14 cellular contexts compared by ENCODE assay signal in genomic region chr6:33994198-33995045, GRCh38.
DNase-seq lines count a peak whose midpoint lies in the region; ATAC-seq and TF ChIP-seq lines count a peak whose summit lies in the region.
"Had no signal": no experiment of that assay in that cellular context is flagged by ENCODE, and none has a peak within 500 bp of the region (broad histone marks: within the 10 kb centered on the region; RNA-seq: fewer than 3 reads in every experiment).

No MANE protein-coding gene starts in this region.

- CTCF ChIA-PET in HEK293 (lab: Yijun Ruan, JAX), result no interaction called here

- no peaks in the 10 kb centered on the region for H3K36me3 ChIP-seq in H7 (replicated peaks; ENCODE audit: control insufficient read depth, insufficient read depth, low read length)
- H3K36me3 ChIP-seq in HEK293 (ENCODE audit: control insufficient read depth in 2 of 2, insufficient read depth in 1 of 2, low read length in 2 of 2), result no peaks in the 10 kb centered on the region
- H3K36me3 ChIP-seq: BLaER1 had no signal

- no peak overlapping the region for H3K4me3 Mint-ChIP-seq in nephron

- peaks cover 49% of the 10 kb centered on the region for H3K4me1 Mint-ChIP-seq in nephron

- TF ChIP-seq CTCF in HEK293 (tag by site-specific recombination; IDR thresholded peaks at IDR 0.05) (no peak), nephron (IDR thresholded peaks at IDR 0.05; ENCODE audit: unreplicated experiment in 3 of 3) (no peak)

- H3K4me1 ChIP-seq in HEK293 (ENCODE audit: control insufficient read depth, insufficient read depth, low read length), result peaks cover 4% of the 10 kb centered on the region; the same call in 1 of the 2 replicates
- H3K4me1 ChIP-seq: BLaER1 had no signal

- POLR2A ChIA-PET in HEK293 (lab: Yijun Ruan, JAX), result no interaction called here

- H3K27me3 Mint-ChIP-seq in nephron (ENCODE audit: low read depth), result peaks cover 6% of the 10 kb centered on the region

- no peaks in the 10 kb centered on the region for H3K36me3 Mint-ChIP-seq in nephron (ENCODE audit: low read depth)

- H3K27me3 ChIP-seq in H7 (ENCODE audit: control insufficient read depth, insufficient read depth, low read length), result peaks cover 3% of the 10 kb centered on the region
- H3K27me3 ChIP-seq: BLaER1 had no signal

- H3K4me3 ChIP-seq in H7 (ENCODE audit: insufficient read depth, low read depth, low read length) (no peak overlapping the region), HEK293 (ENCODE audit: low read depth, low read length) (no peak overlapping the region)
- H3K4me3 ChIP-seq: BLaER1, PC-9 had no signal

- no peak overlapping the region for H3K27ac ChIP-seq in HEK293 (ENCODE audit: extremely low read depth, low read depth, low read length)
- H3K27ac ChIP-seq: BLaER1, PC-9 had no signal

- ATAC-seq in HG02885 (IDR thresholded peaks at IDR 0.05; ENCODE audit: poor library complexity, unreplicated experiment), result no peak
- ATAC-seq in GM21447 (IDR thresholded peaks at IDR 0.05; ENCODE audit: unreplicated experiment), result no peak

- peak overlapping the region; percentile 73 to 82 (median 79) for H3K27ac Mint-ChIP-seq in nephron

- peak; percentile 35 for DNase-seq in H7
- DNase-seq in dedifferentiated amniotic fluid mesenchymal stem cell (ENCODE audit: extremely low spot score), result peak; percentile 8
- DNase-seq in T1000 (lab: John Stamatoyannopoulos, UW), result no peak
- DNase-seq in activated CD4-positive, alpha-beta T cell treated with anti-CD3 and anti-CD28 coated beads, Interleukin-2, amount 50 U/mL, for 1 hour, result no peak
- DNase-seq: KG1, NCI-H1048, NCI-H2081 treated with DMSO at 0.1 percent for 48 hours, NCI-H226, PC-9 had no signal

- peaks cover 15% of the 10 kb centered on the region for H3K9me3 Mint-ChIP-seq in nephron

- H3K9me3 ChIP-seq in HEK293 (ENCODE audit: control insufficient read depth, insufficient read depth, low read depth, low read length), result no peaks in the 10 kb centered on the region

TF ChIP-seq in HEK293, 187 proteins besides CTCF, POLR2A, EP300 and RAD21:
- TF ChIP-seq ZNF623 (tag by site-specific recombination; IDR thresholded peaks at IDR 0.05) (peak; percentile 85), ZNF629 (tag by site-specific recombination; IDR thresholded peaks at IDR 0.05) (no peak)

Comparison
In these comparisons a context has a peak if more than half of its experiments do, and no peak if none do; other contexts are left out.
1. DNase-seq: peak in H7 (single experiment) and dedifferentiated amniotic fluid mesenchymal stem cell (single experiment); none in T1000 (single experiment) and activated CD4-positive, alpha-beta T cell treated with anti-CD3 and anti-CD28 coated beads, Interleukin-2, amount 50 U/mL, for 1 hour (single experiment).